In genomic region chr5:149782018-149782899, GRCh38 we compare ENCODE assay signal across 1 cellular context.
TF ChIP-seq lines count a peak whose summit lies in the region.

No MANE protein-coding gene starts in this region.

TF ChIP-seq in endothelial cell of umbilical vein, 7 proteins besides CTCF, POLR2A, EP300 and RAD21:
- TF ChIP-seq EZH2 (IDR thresholded peaks at IDR 0.05; ENCODE audit: borderline replicate concordance, low read depth, low read length, severe bottlenecking) (no peak), FOS (IDR thresholded peaks at IDR 0.05; ENCODE audit: borderline replicate concordance, insufficient read depth, low read length) (no peak), POLR2AphosphoS5 (IDR thresholded peaks at IDR 0.05; ENCODE audit: insufficient read depth, low read depth, low read length) (no peak), GATA2 (IDR thresholded peaks at IDR 0.05; ENCODE audit: insufficient read depth, insufficient read length, low read depth, low read length) (peak; percentile 46), MAX (IDR thresholded peaks at IDR 0.05; ENCODE audit: insufficient read depth, insufficient read length) (no peak)
